14 cellular contexts compared by ENCODE assay signal in the genomic region with DNA sequence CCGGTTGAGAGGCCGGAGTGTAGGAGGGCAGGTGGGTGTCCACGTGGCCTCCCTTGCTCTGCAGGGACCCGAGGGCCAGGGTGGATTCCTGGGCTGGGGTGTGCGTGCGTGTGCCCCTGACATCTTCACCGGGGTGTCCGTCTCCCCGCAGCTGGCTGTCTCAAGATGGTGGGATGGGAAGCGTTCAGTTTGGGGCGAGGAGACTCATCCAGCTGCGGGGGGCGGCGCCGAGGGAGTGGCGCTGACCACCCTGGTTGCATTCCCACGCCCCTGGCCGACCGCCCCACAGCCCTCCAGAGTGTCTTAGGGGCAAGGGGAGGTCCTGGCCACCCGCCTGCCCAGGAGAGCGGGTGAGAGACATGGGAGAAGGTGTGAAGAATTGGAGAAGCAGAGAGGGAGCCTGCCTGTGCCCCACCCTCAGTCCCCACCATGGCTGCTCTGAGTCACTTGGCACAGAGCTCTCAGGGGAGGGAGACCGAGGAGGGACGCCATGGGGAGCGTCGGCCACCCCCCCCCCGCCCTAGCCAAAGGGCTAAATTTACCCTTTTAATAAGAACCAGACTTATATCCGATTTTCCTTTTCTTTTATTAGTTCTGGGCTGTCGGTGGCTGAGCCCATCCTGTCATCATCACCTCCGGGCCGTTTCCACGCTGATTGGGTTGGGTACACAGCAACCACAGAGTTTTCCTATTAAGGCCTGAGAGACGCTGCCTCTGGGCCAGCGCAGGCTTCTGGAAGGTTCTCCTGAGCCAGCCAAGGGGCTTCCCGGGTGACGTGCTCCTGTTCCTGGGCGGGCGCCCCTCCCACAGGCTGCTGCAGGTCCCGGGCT. TPM values are rescaled to one million over a fixed set of nuclear protein-coding genes. Genes with fewer than 3 reads are reported as not detected.
DNase-seq lines count a peak whose midpoint lies in the region; ATAC-seq, FAIRE-seq and TF ChIP-seq lines count a peak whose summit lies in the region.
"Had no signal": no experiment of that assay in that cellular context is flagged by ENCODE, and none has a peak within 500 bp of the region (broad histone marks: within the 10 kb centered on the region; RNA-seq: fewer than 3 reads in every experiment).

No MANE protein-coding gene starts in this region.

- H3K27me3 Mint-ChIP-seq in osteocyte (ENCODE audit: unreplicated experiment): no peaks in the 10 kb centered on the region
- H3K27me3 Mint-ChIP-seq in activated CD4-positive, alpha-beta memory T cell treated with anti-CD3 and anti-CD28 coated beads for 36 hours: no peaks in the 10 kb centered on the region

- H3K79me2 ChIP-seq in H1 (ENCODE audit: control insufficient read depth in 1 of 2, insufficient read depth in 2 of 2, low read length in 2 of 2): no peaks in the 10 kb centered on the region

- no peak overlapping the region for H3K4me3 ChIP-seq in left ventricle myocardium inferior
- H3K4me3 ChIP-seq in H1 (ENCODE audit: extremely low read depth in 1 of 4, insufficient read depth in 2 of 4, low read depth in 3 of 4, low read length in 4 of 4): no peak overlapping the region
- H3K4me3 ChIP-seq: body of pancreas, pancreas had no signal

- no peaks in the 10 kb centered on the region for H3K36me3 ChIP-seq in left ventricle myocardium inferior
- no peaks in the 10 kb centered on the region for H3K36me3 ChIP-seq in H1 (ENCODE audit: control insufficient read depth in 2 of 4, insufficient read depth in 4 of 4, low read length in 3 of 4)
- H3K36me3 ChIP-seq: pancreas had no signal

- H3K4me2 ChIP-seq in H1 (ENCODE audit: insufficient read depth in 1 of 2, low read depth in 2 of 2, low read length in 2 of 2): no peak overlapping the region

- no peaks in the 10 kb centered on the region for H3K79me1 ChIP-seq in H1 (ENCODE audit: low read depth, low read length)

- H3K4me1 ChIP-seq in left ventricle myocardium inferior (peaks cover 73% of the 10 kb centered on the region), H1 (replicated peaks in 1 of 4; ENCODE audit: control insufficient read depth in 3 of 4, insufficient read depth in 4 of 4, low read length in 3 of 4) (peaks cover 0 to 7% (median 4%) of the 10 kb centered on the region in 4 experiments; a peak in 5 of 7 replicates)

- 83% methylated on average over 30 of the region's 38 CpGs; no CpG with 5 or more reads in 1 of the 2 experiments for WGBS in H1 (ENCODE audit: extremely low coverage in 1 of 2, insufficient coverage in 1 of 2, insufficient read length in 1 of 2, insufficient replicate concordance in 2 of 2, low coverage in 1 of 2, low lambda C conversion rate in 2 of 2, missing lambda C conversion rate in 1 of 2), 2 experiments

- no peak overlapping the region for H2AK5ac ChIP-seq in H1 (ENCODE audit: low read depth, low read length)

- H3K18ac ChIP-seq in H1 (ENCODE audit: extremely low read depth, low read length): no peak overlapping the region

- H3K9me3 ChIP-seq in left ventricle myocardium inferior (replicated peaks) (no peaks in the 10 kb centered on the region), H1 (ENCODE audit: insufficient read depth in 2 of 2, low read depth in 1 of 2, low read length in 1 of 2) (no peaks in the 10 kb centered on the region)
- H3K9me3 ChIP-seq: body of pancreas, pancreas had no signal

- H3K36me3 Mint-ChIP-seq in osteocyte (ENCODE audit: unreplicated experiment): no peaks in the 10 kb centered on the region
- no peaks in the 10 kb centered on the region for H3K36me3 Mint-ChIP-seq in activated CD4-positive, alpha-beta memory T cell treated with anti-CD3 and anti-CD28 coated beads for 36 hours

- peaks cover 2% of the 10 kb centered on the region; the same call in 1 of the 2 replicates for H3K23me2 ChIP-seq in H1 (ENCODE audit: low read depth, low read length)

- no peak overlapping the region for H2BK5ac ChIP-seq in H1 (ENCODE audit: low read depth, low read length)

- H3K4ac ChIP-seq in H1 (replicated peaks; ENCODE audit: insufficient read length, low read depth, low read length): no peak overlapping the region

- DNase-seq in left ventricle myocardium inferior: no peak
- no peak for DNase-seq in left ventricle myocardium superior
- no peak for DNase-seq in H1 (ENCODE audit: low read depth in 1 of 2, low spot score in 2 of 2)
- no peak for DNase-seq in osteocyte (ENCODE audit: extremely low spot score, unreplicated experiment)
- DNase-seq in D721Med (ENCODE audit: insufficient read length, low spot score): no peak
- DNase-seq in NCI-H2196 treated with DMSO at 0.1 percent for 48 hours (lab: John Stamatoyannopoulos, UW; ENCODE audit: unreplicated experiment): no peak
- no peak for DNase-seq in NCI-H69 (lab: John Stamatoyannopoulos, UW)
- DNase-seq in activated CD4-positive, alpha-beta memory T cell treated with anti-CD3 and anti-CD28 coated beads for 36 hours: no peak
- DNase-seq: activated CD4-positive, CD25-positive, alpha-beta regulatory T cell; activated T-cell treated with anti-CD3 and anti-CD28 coated beads, Interleukin-2, amount 50 U/mL, for 4 hours; NCI-H748 treated with DMSO at 0.1 percent for 48 hours had no signal

- H3K27ac ChIP-seq in left ventricle myocardium inferior (replicated peaks) (peak overlapping the region; percentile 92), H1 (ENCODE audit: low read depth, low read length) (no peak overlapping the region)

- TF ChIP-seq POLR2A in H1 (IDR thresholded peaks at IDR 0.05; ENCODE audit: control extremely low read depth in 1 of 2, low read depth in 2 of 2, low read length in 2 of 2): no peak

- H3K27me3 ChIP-seq in left ventricle myocardium inferior (ENCODE audit: low read depth) (no peaks in the 10 kb centered on the region), H1 (replicated peaks in 1 of 4; ENCODE audit: control insufficient read depth in 3 of 4, extremely low read depth in 1 of 4, insufficient read depth in 3 of 4, low read length in 3 of 4) (no peaks in the 10 kb centered on the region; a peak in 2 of 7 replicates)
- H3K27me3 ChIP-seq: body of pancreas, pancreas had no signal

- CTCF ChIA-PET in H1 (lab: Charles Lee; ENCODE audit: partially characterized antibody): interaction anchor here (0.7 to 6.9 kb wide), 4 partner anchors 9 to 428 kb away, joined by 3 to 31 read pairs (median 10); no protein-coding TSS in a partner anchor
- CTCF ChIA-PET in activated CD4-positive, alpha-beta memory T cell treated with anti-CD3 and anti-CD28 coated beads for 36 hours (lab: Charles Lee): no interaction called here

- no peak overlapping the region for H2BK120ac ChIP-seq in H1 (replicated peaks; ENCODE audit: low read depth, low read length)

- POLR2A ChIA-PET in H1 (lab: Charles Lee; ENCODE audit: partially characterized antibody): interaction anchor here (1.3 kb wide), 1 partner anchor 19 kb away, joined by 3 read pairs; no protein-coding TSS in a partner anchor
- POLR2A ChIA-PET in activated CD4-positive, alpha-beta memory T cell treated with anti-CD3 and anti-CD28 coated beads for 36 hours (lab: Charles Lee): no interaction called here

- no peak for FAIRE-seq in H1 (lab: Jason Lieb, UNC)
- FAIRE-seq in D721Med (lab: Jason Lieb, UNC): no peak
- FAIRE-seq: pancreas had no signal

- no peak overlapping the region for H2AFZ ChIP-seq in H1 (ENCODE audit: low read length)

- no peak for TF ChIP-seq RAD21 in H1 (IDR thresholded peaks at IDR 0.05 in 1 of 2, conservative IDR thresholded peaks at IDR 0.05 in 1 of 2; ENCODE audit: low read depth in 2 of 2, low read length in 2 of 2)

- no peaks in the 10 kb centered on the region for H3K9me3 Mint-ChIP-seq in osteocyte (ENCODE audit: unreplicated experiment)
- no peaks in the 10 kb centered on the region for H3K9me3 Mint-ChIP-seq in activated CD4-positive, alpha-beta memory T cell treated with anti-CD3 and anti-CD28 coated beads for 36 hours
- H3K9me3 Mint-ChIP-seq: activated T-cell treated with anti-CD3 and anti-CD28 coated beads, Interleukin-2, amount 50 U/mL, for 4 hours had no signal

- peak overlapping the region; percentile 73 for H3K27ac Mint-ChIP-seq in osteocyte (ENCODE audit: unreplicated experiment)
- no peak overlapping the region for H3K27ac Mint-ChIP-seq in activated CD4-positive, alpha-beta memory T cell treated with anti-CD3 and anti-CD28 coated beads for 36 hours
- H3K27ac Mint-ChIP-seq: B cell had no signal

- no peak overlapping the region for H2BK12ac ChIP-seq in H1 (ENCODE audit: low read depth, low read length)

- peaks cover 0 to 4% of the 10 kb centered on the region in 2 experiments for H4K20me1 ChIP-seq in H1 (replicated peaks in 1 of 2; ENCODE audit: control insufficient read depth in 1 of 2, insufficient read depth in 2 of 2, low read length in 2 of 2)

- no peak overlapping the region for H4K91ac ChIP-seq in H1 (replicated peaks; ENCODE audit: insufficient read length, low read length)

- H3K4me1 Mint-ChIP-seq in osteocyte (ENCODE audit: unreplicated experiment): peaks cover 56% of the 10 kb centered on the region
- peaks cover 9% of the 10 kb centered on the region for H3K4me1 Mint-ChIP-seq in activated CD4-positive, alpha-beta memory T cell treated with anti-CD3 and anti-CD28 coated beads for 36 hours (ENCODE audit: low read depth)

- H4K8ac ChIP-seq in H1 (ENCODE audit: extremely low read depth, insufficient read depth, low read length): peak overlapping the region; percentile 2; the same call in 1 of the 2 replicates

- no peak overlapping the region for H3K4me3 Mint-ChIP-seq in osteocyte (ENCODE audit: unreplicated experiment)
- H3K4me3 Mint-ChIP-seq in activated CD4-positive, alpha-beta memory T cell treated with anti-CD3 and anti-CD28 coated beads for 36 hours: no peak overlapping the region
- H3K4me3 Mint-ChIP-seq: activated T-cell treated with anti-CD3 and anti-CD28 coated beads, Interleukin-2, amount 50 U/mL, for 4 hours; B cell had no signal

- TF ChIP-seq CTCF in left ventricle myocardium inferior (IDR thresholded peaks at IDR 0.05; ENCODE audit: borderline replicate concordance) (no peak), H1 (IDR thresholded peaks at IDR 0.05; ENCODE audit: control extremely low read depth in 1 of 3, insufficient read depth in 1 of 3, low read depth in 1 of 3, low read length in 3 of 3) (no peak), osteocyte (IDR thresholded peaks at IDR 0.05) (no peak), D721Med (IDR thresholded peaks at IDR 0.05; ENCODE audit: insufficient read depth, missing control alignments) (no peak)

- TF ChIP-seq EP300 in H1 (IDR thresholded peaks at IDR 0.05; ENCODE audit: borderline replicate concordance in 1 of 2, low read depth in 2 of 2, low read length in 2 of 2): no peak

- no peak overlapping the region for H3K56ac ChIP-seq in H1 (replicated peaks; ENCODE audit: insufficient read length, low read depth, low read length)

- no peak overlapping the region for H3K9ac ChIP-seq in H1 (replicated peaks in 1 of 4; ENCODE audit: extremely low read depth in 1 of 4, low read depth in 3 of 4, low read length in 3 of 4)

- no peak overlapping the region for H4K5ac ChIP-seq in H1 (ENCODE audit: insufficient read length, low read depth, low read length)

- H2BK15ac ChIP-seq in H1 (ENCODE audit: low read length): no peak overlapping the region

- ATAC-seq in left ventricle myocardium superior: no peak
- ATAC-seq: activated T-cell treated with anti-CD3 and anti-CD28 coated beads, Interleukin-2, amount 50 U/mL, for 4 hours; body of pancreas; pancreas had no signal

- no peak overlapping the region for H3K14ac ChIP-seq in H1 (ENCODE audit: insufficient read length)

- intact Hi-C loops in left ventricle myocardium inferior (cut with micrococcal nuclease) (no loop called here), left ventricle myocardium superior (cut with micrococcal nuclease) (no loop called here)
- intact Hi-C loops in activated CD4-positive, alpha-beta memory T cell treated with anti-CD3 and anti-CD28 coated beads for 36 hours (cut with micrococcal nuclease): no loop called here

- no peak overlapping the region for H3K23ac ChIP-seq in H1 (ENCODE audit: insufficient read length)

- no peak overlapping the region for H2BK20ac ChIP-seq in H1 (ENCODE audit: low read length)

RNA-seq across cellular contexts. Expression of a gene that starts 22.0 kb away (rescaled TPM):
- total RNA-seq in left ventricle myocardium inferior (7.3 TPM), left ventricle myocardium superior (8.6 TPM), osteocyte (55.7 and 57.0 TPM in 2 replicates)
- total RNA-seq in H1 (2021; fragmentation: NEBNext Ultra II Directional; extraction: Animal tissue kit (Norgen Biotek cat#: 25700)): 0.58 and 0.71 TPM in 2 replicates
- polyA plus RNA-seq in H1 (2011; rRNA removed): 0.26 and 0.61 TPM in 2 replicates
- polyA plus RNA-seq in H1 (2011; cell fraction: cytosol; rRNA removed): 0.47 TPM
- 2.9 TPM for polyA plus RNA-seq in H1 (2011; cell fraction: nucleus; rRNA removed)
- 0.44 to 0.98 TPM (median 0.89 TPM) in 4 replicates for polyA plus RNA-seq in H1 (2012, experiment 1 of 2)
- 0.58 TPM for polyA plus RNA-seq in H1 (2012, experiment 2 of 2)
- 0.45 TPM for polyA plus RNA-seq in H1 (2013, experiment 1 of 2)
- polyA plus RNA-seq in H1 (2013, experiment 2 of 2): 0.50 TPM
- polyA minus RNA-seq in H1 (2011; rRNA and poly(A)+ RNA removed): 0.88 and 0.95 TPM in 2 replicates
- 3.2 TPM for polyA minus RNA-seq in H1 (2011; cell fraction: cytosol; rRNA and poly(A)+ RNA removed)
- polyA minus RNA-seq in H1 (2011; cell fraction: nucleus; rRNA and poly(A)+ RNA removed): 1.3 TPM
- total RNA-seq in activated CD4-positive, alpha-beta memory T cell treated with anti-CD3 and anti-CD28 coated beads for 36 hours: under 1 TPM in 1 of 2 experiments, not detected in 1; 0.10 TPM
